17 cellular contexts compared by ENCODE assay signal in genomic region chr1:91895832-91896556, GRCh38. TPM values are rescaled to one million over a fixed set of nuclear protein-coding genes. Genes with fewer than 3 reads are reported as not detected.
DNase-seq lines count a peak whose midpoint lies in the region; ATAC-seq and TF ChIP-seq lines count a peak whose summit lies in the region.
"Had no signal": no experiment of that assay in that cellular context is flagged by ENCODE, and none has a peak within 500 bp of the region (broad histone marks: within the 10 kb centered on the region; RNA-seq: fewer than 3 reads in every experiment).

No MANE protein-coding gene starts in this region.

- ATAC-seq in activated T-cell treated with anti-CD3 and anti-CD28 coated beads, Interleukin-2, amount 50 U/mL, for 72 hours (replicated peaks in 1 of 2), result peak; percentile 60 to 79
- no peak for ATAC-seq in CD4-positive, alpha-beta T cell (ENCODE audit: poor library complexity)

- no peak for DNase-seq in activated T-cell treated with anti-CD3 and anti-CD28 coated beads, Interleukin-2, amount 50 U/mL, for 72 hours
- DNase-seq in activated T-cell treated with anti-CD3 and anti-CD28 coated beads, Interleukin-2, amount 50 U/mL, for 1 hour, result no peak
- DNase-seq in NCI-H146 (lab: John Stamatoyannopoulos, UW) (peak; percentile 11), fibroblast of villous mesenchyme (ENCODE audit: low read depth) (peak; percentile 47), AG08395 (ENCODE audit: low spot score) (no peak)
- DNase-seq in CD4-positive, alpha-beta T cell, result no peak
- DNase-seq: COR-L47, NCI-H1417 treated with DMSO at 0.1 percent for 48 hours, NCI-H2081, NCI-H2227 treated with DMSO at 0.1 percent for 48 hours, NCI-H526, SJCRH30 had no signal

- no peak overlapping the region for H3K27ac Mint-ChIP-seq in activated T-cell treated with anti-CD3 and anti-CD28 coated beads, Interleukin-2, amount 50 U/mL, for 72 hours
- peak overlapping the region; percentile 38 for H3K27ac Mint-ChIP-seq in stimulated activated naive CD8-positive, alpha-beta T cell treated with anti-CD3 and anti-CD28 coated beads, Interleukin-15, Interleukin-2, amounts not matched to agents 100 ng/mL and 50 ng/mL, for 24 hours
- H3K27ac Mint-ChIP-seq in CD4-positive, alpha-beta T cell, result no peak overlapping the region

- no peaks in the 10 kb centered on the region for H3K9me3 ChIP-seq in CD4-positive, alpha-beta T cell (ENCODE audit: control insufficient read depth, low read length)
- H3K9me3 ChIP-seq: BLaER1 treated with 17β-estradiol and CSF1 and Interleukin-3, amounts not matched to agents 10 nM and 100 nM; SJCRH30 had no signal

- no peaks in the 10 kb centered on the region for H3K9me3 Mint-ChIP-seq in activated T-cell treated with anti-CD3 and anti-CD28 coated beads, Interleukin-2, amount 50 U/mL, for 72 hours
- no peaks in the 10 kb centered on the region for H3K9me3 Mint-ChIP-seq in stimulated activated naive CD8-positive, alpha-beta T cell treated with anti-CD3 and anti-CD28 coated beads, Interleukin-15, Interleukin-2, amounts not matched to agents 100 ng/mL and 50 ng/mL, for 24 hours
- H3K9me3 Mint-ChIP-seq in CD4-positive, alpha-beta T cell, result no peaks in the 10 kb centered on the region

- no peak overlapping the region for H3K27ac ChIP-seq in CD4-positive, alpha-beta T cell (ENCODE audit: low read depth, low read length)
- H3K27ac ChIP-seq: BLaER1 treated with 17β-estradiol and CSF1 and Interleukin-3, amounts not matched to agents 10 nM and 100 nM; RWPE1; SJCRH30 had no signal

- peaks cover 7% of the 10 kb centered on the region for H3K27me3 Mint-ChIP-seq in activated T-cell treated with anti-CD3 and anti-CD28 coated beads, Interleukin-2, amount 50 U/mL, for 72 hours (ENCODE audit: low read depth)
- peaks cover 11% of the 10 kb centered on the region for H3K27me3 Mint-ChIP-seq in stimulated activated naive CD8-positive, alpha-beta T cell treated with anti-CD3 and anti-CD28 coated beads, Interleukin-15, Interleukin-2, amounts not matched to agents 100 ng/mL and 50 ng/mL, for 24 hours
- H3K27me3 Mint-ChIP-seq in CD4-positive, alpha-beta T cell, result no peaks in the 10 kb centered on the region

- peaks cover 0 to 4% of the 10 kb centered on the region in 2 donors for H3K36me3 Mint-ChIP-seq in activated T-cell treated with anti-CD3 and anti-CD28 coated beads, Interleukin-2, amount 50 U/mL, for 72 hours (ENCODE audit: insufficient read depth in 2 of 2)
- no peaks in the 10 kb centered on the region for H3K36me3 Mint-ChIP-seq in stimulated activated naive CD8-positive, alpha-beta T cell treated with anti-CD3 and anti-CD28 coated beads, Interleukin-15, Interleukin-2, amounts not matched to agents 100 ng/mL and 50 ng/mL, for 24 hours (ENCODE audit: low read depth)
- H3K36me3 Mint-ChIP-seq in CD4-positive, alpha-beta T cell (ENCODE audit: low read depth), result no peaks in the 10 kb centered on the region

- H3K4me1 Mint-ChIP-seq in activated T-cell treated with anti-CD3 and anti-CD28 coated beads, Interleukin-2, amount 50 U/mL, for 72 hours (ENCODE audit: low read depth), result peaks cover 24% of the 10 kb centered on the region
- peaks cover 29% of the 10 kb centered on the region for H3K4me1 Mint-ChIP-seq in stimulated activated naive CD8-positive, alpha-beta T cell treated with anti-CD3 and anti-CD28 coated beads, Interleukin-15, Interleukin-2, amounts not matched to agents 100 ng/mL and 50 ng/mL, for 24 hours (ENCODE audit: low read depth)
- peaks cover 14% of the 10 kb centered on the region for H3K4me1 Mint-ChIP-seq in CD4-positive, alpha-beta T cell (ENCODE audit: low read depth)

- no peaks in the 10 kb centered on the region for H3K27me3 ChIP-seq in CD4-positive, alpha-beta T cell (ENCODE audit: control insufficient read depth, insufficient read depth, low read length)
- H3K27me3 ChIP-seq: BLaER1 treated with 17β-estradiol and CSF1 and Interleukin-3, amounts not matched to agents 10 nM and 100 nM; SJCRH30 had no signal

- H3K4me3 ChIP-seq in fibroblast of villous mesenchyme (ENCODE audit: low read depth, low read length), result no peak overlapping the region
- H3K4me3 ChIP-seq: BLaER1 treated with 17β-estradiol and CSF1 and Interleukin-3, amounts not matched to agents 10 nM and 100 nM; SJCRH30 had no signal

- CTCF ChIA-PET in CD4-positive, alpha-beta T cell (lab: Charles Lee), result interaction anchor here (0.5 to 1.6 kb wide), 3 partner anchors 11 to 383 kb away, joined by 3 to 5 read pairs (median 3); no protein-coding TSS in a partner anchor

- POLR2A ChIA-PET in CD4-positive, alpha-beta T cell (lab: Charles Lee), result interaction anchor here (1.6 kb wide), 1 partner anchor 12 kb away, joined by 3 read pairs; no protein-coding TSS in a partner anchor

- no peak overlapping the region for H3K4me3 Mint-ChIP-seq in activated T-cell treated with anti-CD3 and anti-CD28 coated beads, Interleukin-2, amount 50 U/mL, for 72 hours
- no peak overlapping the region for H3K4me3 Mint-ChIP-seq in stimulated activated naive CD8-positive, alpha-beta T cell treated with anti-CD3 and anti-CD28 coated beads, Interleukin-15, Interleukin-2, amounts not matched to agents 100 ng/mL and 50 ng/mL, for 24 hours
- no peak overlapping the region for H3K4me3 Mint-ChIP-seq in CD4-positive, alpha-beta T cell

- intact Hi-C loops in CD4-positive, alpha-beta T cell (cut with DNase I, micrococcal nuclease), result no loop called here

- TF ChIP-seq CTCF in fibroblast of villous mesenchyme (IDR thresholded peaks at IDR 0.05; ENCODE audit: insufficient read depth, low read depth, low read length), result no peak
- no peak for TF ChIP-seq CTCF in CD4-positive, alpha-beta T cell (IDR thresholded peaks at IDR 0.05)

RNA-seq across cellular contexts. Expression of gene TGFBR3, which starts 10.0 kb away (rescaled TPM):
- total RNA-seq in activated T-cell treated with anti-CD3 and anti-CD28 coated beads, Interleukin-2, amount 50 U/mL, for 72 hours, result 1 to 10 TPM; 8.1 to 9.7 TPM
- 15.8 and 17.7 TPM in 2 replicates for total RNA-seq in fibroblast of villous mesenchyme
- 10 to 100 TPM; 31.5 to 36.6 TPM for total RNA-seq in CD4-positive, alpha-beta T cell

RNA-seq across cellular contexts. Expression of gene BRDT, which starts 53.2 kb away (rescaled TPM):
- total RNA-seq in activated T-cell treated with anti-CD3 and anti-CD28 coated beads, Interleukin-2, amount 50 U/mL, for 72 hours, result not detected
- total RNA-seq in fibroblast of villous mesenchyme, result under 0.01 and 0.97 TPM in 2 replicates
- total RNA-seq in CD4-positive, alpha-beta T cell, result not detected
- total RNA-seq: H4, LHCN-M2, SJCRH30 had no signal

Comparison
In these comparisons a context has a peak if more than half of its experiments do, and no peak if none do; other contexts are left out.
1. DNase-seq: peak in NCI-H146 (single experiment) and fibroblast of villous mesenchyme (single experiment); none in activated T-cell treated with anti-CD3 and anti-CD28 coated beads, Interleukin-2, amount 50 U/mL, for 72 hours (0 of 2), activated T-cell treated with anti-CD3 and anti-CD28 coated beads, Interleukin-2, amount 50 U/mL, for 1 hour (single experiment), CD4-positive, alpha-beta T cell (0 of 10) and AG08395 (single experiment).